Comparison of ENCODE assay signal across 11 cellular contexts in the genomic region with DNA sequence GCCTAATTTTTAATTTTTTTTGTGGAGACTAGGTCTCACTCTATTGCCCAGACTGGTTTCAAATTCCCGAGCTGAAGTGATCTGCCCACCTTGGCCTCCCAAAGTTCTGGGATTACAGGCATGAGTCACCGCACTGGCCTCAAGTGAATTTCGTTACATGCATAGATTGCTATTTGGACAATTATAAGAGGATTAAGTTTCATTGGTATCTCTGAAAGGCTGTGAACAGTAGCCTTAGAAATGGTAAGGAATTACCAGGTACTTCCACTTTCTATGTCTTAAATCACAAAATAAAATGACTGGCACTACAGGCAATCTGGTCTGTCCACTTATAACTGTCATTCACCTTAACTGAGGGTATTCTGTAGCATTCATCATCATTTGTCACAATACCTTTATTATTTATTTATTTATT. TPM values are rescaled to one million over a fixed set of nuclear protein-coding genes. Genes with fewer than 3 reads are reported as not detected.
DNase-seq lines count a peak whose midpoint lies in the region; ATAC-seq and TF ChIP-seq lines count a peak whose summit lies in the region.
"Had no signal": no experiment of that assay in that cellular context is flagged by ENCODE, and none has a peak within 500 bp of the region (broad histone marks: within the 10 kb centered on the region; RNA-seq: fewer than 3 reads in every experiment).

No MANE protein-coding gene starts in this region.

- H3K4me1 ChIP-seq in SK-N-SH (ENCODE audit: control insufficient read depth in 1 of 2, insufficient read depth in 2 of 2, low read depth in 1 of 2, low read length in 1 of 2) = peaks cover 9% of the 10 kb centered on the region in 2 experiments; a peak in 2 of 4 replicates

- POLR2A ChIA-PET in SK-N-SH (lab: Yijun Ruan, JAX) = interaction anchor here (0.9 kb wide), 1 partner anchor 43 kb away, joined by 3 read pairs; no protein-coding TSS in a partner anchor

- CTCF ChIA-PET in SK-N-SH (lab: Yijun Ruan, JAX) = interaction anchor here (2.2 to 6.4 kb wide), 2 partner anchors 9 to 42 kb away, joined by 10 to 51 read pairs; no protein-coding TSS in a partner anchor

- no peak for TF ChIP-seq EP300 in SK-N-SH (IDR thresholded peaks at IDR 0.05; ENCODE audit: borderline replicate concordance in 1 of 2, low read depth in 1 of 2, low read length in 1 of 2)

- no peak overlapping the region for H3K4me3 ChIP-seq in SK-N-SH (ENCODE audit: low read depth in 2 of 2, low read length in 1 of 2)
- H3K4me3 ChIP-seq in fibroblast of pulmonary artery (replicated peaks; ENCODE audit: low read depth, low read length) = no peak overlapping the region

- TF ChIP-seq CTCF in SK-N-SH (IDR thresholded peaks at IDR 0.05) = no peak
- TF ChIP-seq CTCF in fibroblast of pulmonary artery (IDR thresholded peaks at IDR 0.05; ENCODE audit: low read length, missing control alignments) = no peak

- H3K9me3 ChIP-seq in SK-N-SH = no peaks in the 10 kb centered on the region

- DNase-seq in NCI-H82 (lab: John Stamatoyannopoulos, UW) = peak; percentile 58
- no peak for DNase-seq in NCI-H82 treated with DMSO at 0.1 percent for 48 hours (lab: John Stamatoyannopoulos, UW; ENCODE audit: unreplicated experiment)
- no peak for DNase-seq in SK-N-SH
- DNase-seq in fibroblast of pulmonary artery (ENCODE audit: low read depth) = peak; percentile 77
- peak; percentile 3 for DNase-seq in superior temporal gyrus (ENCODE audit: extremely low spot score)
- no peak for DNase-seq in 8988T
- DNase-seq in DMS153 treated with DMSO at 0.1 percent for 48 hours (lab: John Stamatoyannopoulos, UW; ENCODE audit: unreplicated experiment) = no peak
- DNase-seq: naive B cell; NCI-H1092; stimulated activated CD4-positive, alpha-beta T cell treated with anti-CD3 and anti-CD28 coated beads, Interleukin-2, amount 100 ng/mL, for 24 hours had no signal

- H2AFZ ChIP-seq in SK-N-SH (ENCODE audit: low read depth) = no peak overlapping the region

- 12% methylated on average over 3 of the region's 3 CpGs for WGBS in SK-N-SH (ENCODE audit: low lambda C conversion rate)

- H3K9ac ChIP-seq in SK-N-SH = no peak overlapping the region

- peak overlapping the region; percentile 23 to 62; a peak in 3 of 4 replicates for H3K27ac ChIP-seq in SK-N-SH (ENCODE audit: low read depth in 2 of 2, low read length in 1 of 2)

- peaks cover 10% of the 10 kb centered on the region for H3K79me2 ChIP-seq in SK-N-SH (ENCODE audit: insufficient read depth)

- peaks cover under 1 to 2% of the 10 kb centered on the region in 2 experiments for H3K36me3 ChIP-seq in SK-N-SH (replicated peaks in 1 of 2; ENCODE audit: control insufficient read depth in 1 of 2, insufficient read depth in 2 of 2, low read length in 1 of 2)

- H4K20me1 ChIP-seq in SK-N-SH (ENCODE audit: insufficient read depth) = no peaks in the 10 kb centered on the region; the same call in 1 of the 2 replicates

- no peaks in the 10 kb centered on the region for H3K9me2 ChIP-seq in SK-N-SH

- peaks cover 16% of the 10 kb centered on the region for H3F3A ChIP-seq in SK-N-SH (replicated peaks; ENCODE audit: insufficient read depth)

- no peak for TF ChIP-seq RAD21 in SK-N-SH (IDR thresholded peaks at IDR 0.05; ENCODE audit: low read length)

- H3K27me3 ChIP-seq in SK-N-SH (ENCODE audit: insufficient read depth) = no peaks in the 10 kb centered on the region

- ATAC-seq in GM19467 (IDR thresholded peaks at IDR 0.05; ENCODE audit: unreplicated experiment) = no peak

- H3K4me2 ChIP-seq in SK-N-SH = peak overlapping the region; percentile 24; the same call in 1 of the 2 replicates

TF ChIP-seq in SK-N-SH, 30 proteins besides CTCF, POLR2A, EP300 and RAD21:
- TF ChIP-seq FOXJ3 (CRISPR knock-in tag; IDR thresholded peaks at IDR 0.05) = no peak
- TF ChIP-seq FOXM1 (IDR thresholded peaks at IDR 0.05; ENCODE audit: low read depth) = no peak
- peak; percentile 48 for TF ChIP-seq TCF12 (IDR thresholded peaks at IDR 0.05)
- TF ChIP-seq, protein P1, sequence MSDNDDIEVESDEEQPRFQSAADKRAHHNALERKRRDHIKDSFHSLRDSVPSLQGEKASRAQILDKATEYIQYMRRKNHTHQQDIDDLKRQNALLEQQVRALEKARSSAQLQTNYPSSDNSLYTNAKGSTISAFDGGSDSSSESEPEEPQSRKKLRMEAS (IDR thresholded peaks at IDR 0.05; ENCODE audit: low read depth) = no peak
- TF ChIP-seq MEF2A (IDR thresholded peaks at IDR 0.05; ENCODE audit: borderline replicate concordance, low read depth) = no peak
- TF ChIP-seq POLR2AphosphoS5 (IDR thresholded peaks at IDR 0.05; ENCODE audit: low read depth, low read length) = no peak
- peak; percentile 78; the same call in 1 of the 2 replicates for TF ChIP-seq FOSL2 (IDR thresholded peaks at IDR 0.05; ENCODE audit: borderline replicate concordance, low read depth)
- TF ChIP-seq, protein P2, sequence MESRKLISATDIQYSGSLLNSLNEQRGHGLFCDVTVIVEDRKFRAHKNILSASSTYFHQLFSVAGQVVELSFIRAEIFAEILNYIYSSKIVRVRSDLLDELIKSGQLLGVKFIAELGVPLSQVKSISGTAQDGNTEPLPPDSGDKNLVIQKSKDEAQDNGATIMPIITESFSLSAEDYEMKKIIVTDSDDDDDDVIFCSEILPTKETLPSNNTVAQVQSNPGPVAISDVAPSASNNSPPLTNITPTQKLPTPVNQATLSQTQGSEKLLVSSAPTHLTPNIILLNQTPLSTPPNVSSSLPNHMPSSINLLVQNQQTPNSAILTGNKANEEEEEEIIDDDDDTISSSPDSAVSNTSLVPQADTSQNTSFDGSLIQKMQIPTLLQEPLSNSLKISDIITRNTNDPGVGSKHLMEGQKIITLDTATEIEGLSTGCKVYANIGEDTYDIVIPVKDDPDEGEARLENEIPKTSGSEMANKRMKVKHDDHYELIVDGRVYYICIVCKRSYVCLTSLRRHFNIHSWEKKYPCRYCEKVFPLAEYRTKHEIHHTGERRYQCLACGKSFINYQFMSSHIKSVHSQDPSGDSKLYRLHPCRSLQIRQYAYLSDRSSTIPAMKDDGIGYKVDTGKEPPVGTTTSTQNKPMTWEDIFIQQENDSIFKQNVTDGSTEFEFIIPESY (IDR thresholded peaks at IDR 0.05; ENCODE audit: borderline replicate concordance, low read depth) = no peak
- TF ChIP-seq TEAD4 (IDR thresholded peaks at IDR 0.05; ENCODE audit: borderline replicate concordance, insufficient read depth) = 0 out of 2 replicates have a peak, but pooled peaks have one; percentile 28
- TF ChIP-seq YY1 (IDR thresholded peaks at IDR 0.05; ENCODE audit: low read depth) = no peak
- TF ChIP-seq JUND (IDR thresholded peaks at IDR 0.05) = peak; percentile 86; the same call in 1 of the 2 replicates
- TF ChIP-seq, protein P3, sequence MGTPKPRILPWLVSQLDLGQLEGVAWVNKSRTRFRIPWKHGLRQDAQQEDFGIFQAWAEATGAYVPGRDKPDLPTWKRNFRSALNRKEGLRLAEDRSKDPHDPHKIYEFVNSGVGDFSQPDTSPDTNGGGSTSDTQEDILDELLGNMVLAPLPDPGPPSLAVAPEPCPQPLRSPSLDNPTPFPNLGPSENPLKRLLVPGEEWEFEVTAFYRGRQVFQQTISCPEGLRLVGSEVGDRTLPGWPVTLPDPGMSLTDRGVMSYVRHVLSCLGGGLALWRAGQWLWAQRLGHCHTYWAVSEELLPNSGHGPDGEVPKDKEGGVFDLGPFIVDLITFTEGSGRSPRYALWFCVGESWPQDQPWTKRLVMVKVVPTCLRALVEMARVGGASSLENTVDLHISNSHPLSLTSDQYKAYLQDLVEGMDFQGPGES (IDR thresholded peaks at IDR 0.05; ENCODE audit: low read depth, low read length) = no peak
- TF ChIP-seq, protein P4, sequence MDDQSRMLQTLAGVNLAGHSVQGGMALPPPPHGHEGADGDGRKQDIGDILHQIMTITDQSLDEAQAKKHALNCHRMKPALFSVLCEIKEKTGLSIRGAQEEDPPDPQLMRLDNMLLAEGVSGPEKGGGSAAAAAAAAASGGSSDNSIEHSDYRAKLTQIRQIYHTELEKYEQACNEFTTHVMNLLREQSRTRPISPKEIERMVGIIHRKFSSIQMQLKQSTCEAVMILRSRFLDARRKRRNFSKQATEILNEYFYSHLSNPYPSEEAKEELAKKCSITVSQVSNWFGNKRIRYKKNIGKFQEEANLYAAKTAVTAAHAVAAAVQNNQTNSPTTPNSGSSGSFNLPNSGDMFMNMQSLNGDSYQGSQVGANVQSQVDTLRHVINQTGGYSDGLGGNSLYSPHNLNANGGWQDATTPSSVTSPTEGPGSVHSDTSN (IDR thresholded peaks at IDR 0.05) = no peak
- TF ChIP-seq EZH2phosphoT487 (IDR thresholded peaks at IDR 0.05; ENCODE audit: borderline replicate concordance, low read depth) = no peak
- no peak for TF ChIP-seq RCOR1 (IDR thresholded peaks at IDR 0.05; ENCODE audit: low read length)
- no peak for TF ChIP-seq SIN3A (IDR thresholded peaks at IDR 0.05; ENCODE audit: borderline replicate concordance, low read depth, low read length)

RNA-seq across cellular contexts. Expression of a gene that starts 2.9 kb away (rescaled TPM):
- 9.8 and 12.4 TPM in 2 replicates for polyA plus RNA-seq in SK-N-SH (2012; rRNA removed)
- 4.0 and 5.3 TPM in 2 replicates for polyA plus RNA-seq in SK-N-SH (2012; cell fraction: cytosol; rRNA removed)
- 28.4 and 46.4 TPM in 2 replicates for polyA plus RNA-seq in SK-N-SH (2012; cell fraction: nucleus; rRNA removed)

RNA-seq across cellular contexts. Expression of a gene that starts 21.2 kb away (rescaled TPM):
- polyA plus RNA-seq in SK-N-SH (2012; rRNA removed) = 3.8 and 5.5 TPM in 2 replicates
- 2.3 and 3.0 TPM in 2 replicates for polyA plus RNA-seq in SK-N-SH (2012; cell fraction: cytosol; rRNA removed)
- 10.2 and 19.9 TPM in 2 replicates for polyA plus RNA-seq in SK-N-SH (2012; cell fraction: nucleus; rRNA removed)

RNA-seq across cellular contexts. Expression of a gene that starts 22.5 kb away (rescaled TPM):
- polyA plus RNA-seq in SK-N-SH (2012; rRNA removed) = 14.5 and 16.1 TPM in 2 replicates
- 9.9 and 12.9 TPM in 2 replicates for polyA plus RNA-seq in SK-N-SH (2012; cell fraction: cytosol; rRNA removed)
- 14.3 and 14.4 TPM in 2 replicates for polyA plus RNA-seq in SK-N-SH (2012; cell fraction: nucleus; rRNA removed)

RNA-seq across cellular contexts. Expression of a gene that starts 56.2 kb away (rescaled TPM):
- 1.2 and 1.3 TPM in 2 replicates for polyA plus RNA-seq in SK-N-SH (2012; rRNA removed)
- polyA plus RNA-seq in SK-N-SH (2012; cell fraction: cytosol; rRNA removed) = 0.51 and 0.54 TPM in 2 replicates
- polyA plus RNA-seq in SK-N-SH (2012; cell fraction: nucleus; rRNA removed) = 10.5 and 11.2 TPM in 2 replicates

Comparison
In these comparisons a context has a peak if more than half of its experiments do, and no peak if none do; other contexts are left out.
1. DNase-seq: peak in NCI-H82 (single experiment), fibroblast of pulmonary artery (single experiment) and superior temporal gyrus (single experiment); none in NCI-H82 treated with DMSO at 0.1 percent for 48 hours (single experiment), SK-N-SH (single experiment), 8988T (single experiment) and DMS153 treated with DMSO at 0.1 percent for 48 hours (single experiment).